ENCODE assay signal across 10 cellular contexts in genomic region chr1:45334308-45335245, GRCh38. TPM values are rescaled to one million over a fixed set of nuclear protein-coding genes. Genes with fewer than 3 reads are reported as not detected.
DNase-seq lines count a peak whose midpoint lies in the region; ATAC-seq and TF ChIP-seq lines count a peak whose summit lies in the region.
"Had no signal": no experiment of that assay in that cellular context is flagged by ENCODE, and none has a peak within 500 bp of the region (broad histone marks: within the 10 kb centered on the region; RNA-seq: fewer than 3 reads in every experiment).

No MANE protein-coding gene starts in this region.

- no peak overlapping the region for H4K8ac ChIP-seq in mesenchymal stem cell (ENCODE audit: low read length)

- H3K23ac ChIP-seq in mesenchymal stem cell (ENCODE audit: low read length in 2 of 2) = no peak overlapping the region

- H3K4ac ChIP-seq in mesenchymal stem cell (ENCODE audit: low read depth in 1 of 2, low read length in 2 of 2) = no peak overlapping the region

- CTCF ChIA-PET in CD4-positive, alpha-beta memory T cell (lab: Charles Lee; ENCODE audit: partially characterized antibody) = interaction anchor here (1.1 kb wide), 1 partner anchor 35 kb away, joined by 5 read pairs; no protein-coding TSS in a partner anchor

- POLR2A ChIA-PET in CD4-positive, alpha-beta memory T cell (lab: Charles Lee; ENCODE audit: partially characterized antibody) = interaction anchor here (1.0 kb wide), 1 partner anchor 29 kb away, joined by 3 read pairs; no protein-coding TSS in a partner anchor

- H2BK5ac ChIP-seq in mesenchymal stem cell (ENCODE audit: low read depth, low read length, poor library complexity, severe bottlenecking) = no peak overlapping the region

- no peak overlapping the region for H2BK12ac ChIP-seq in mesenchymal stem cell (ENCODE audit: low read length in 2 of 2)

- H2AFZ ChIP-seq in mesenchymal stem cell (ENCODE audit: low read depth, low read length) = no peak overlapping the region

- no peaks in the 10 kb centered on the region for H3K27me3 ChIP-seq in CD4-positive, alpha-beta memory T cell (ENCODE audit: insufficient read depth, low read length)
- no peaks in the 10 kb centered on the region for H3K27me3 ChIP-seq in brain microvascular endothelial cell (replicated peaks)
- no peaks in the 10 kb centered on the region for H3K27me3 ChIP-seq in mesenchymal stem cell (ENCODE audit: control insufficient read depth in 1 of 2, insufficient read depth in 1 of 2, low read length in 2 of 2)
- no peaks in the 10 kb centered on the region for H3K27me3 ChIP-seq in SJCRH30

- no peak for ATAC-seq in GM18907 (IDR thresholded peaks at IDR 0.05; ENCODE audit: unreplicated experiment)
- ATAC-seq: stimulated activated naive B cell treated with anti-CD40 and anti-IgM and Interleukin-4, amounts not matched to agents 10 μg/mL and 1 μg/mL and 100 μg/mL, for 72 hours had no signal

- H3K9ac ChIP-seq in mesenchymal stem cell (ENCODE audit: low read length) = no peak overlapping the region

- no peak overlapping the region for H2BK120ac ChIP-seq in mesenchymal stem cell (ENCODE audit: low read depth, low read length)

- H3K4me1 ChIP-seq in CD4-positive, alpha-beta memory T cell (ENCODE audit: insufficient read depth, low read length) = peaks cover 17% of the 10 kb centered on the region
- H3K4me1 ChIP-seq in mesenchymal stem cell (ENCODE audit: control insufficient read depth, insufficient read depth, low read depth, low read length) (peaks cover 3% of the 10 kb centered on the region), SJCRH30 (no peaks in the 10 kb centered on the region)

- H3K4me3 Mint-ChIP-seq in CD4-positive, alpha-beta memory T cell = peak overlapping the region in 1 of 8 donors; percentile 20
- H3K4me3 Mint-ChIP-seq: stimulated activated naive B cell treated with anti-CD40 and anti-IgM and Interleukin-4, amounts not matched to agents 10 μg/mL and 1 μg/mL and 100 μg/mL, for 72 hours had no signal

- no peak overlapping the region for H3K14ac ChIP-seq in mesenchymal stem cell (ENCODE audit: low read length in 2 of 2)

- in situ Hi-C loops in brain microvascular endothelial cell (cut with HindIII; ENCODE audit: low pct_ligation_motif_present, low sequenced_read_pairs) = no loop called here

- no peak overlapping the region for H2BK15ac ChIP-seq in mesenchymal stem cell (ENCODE audit: low read depth, poor library complexity, severe bottlenecking)

- peak overlapping the region in 4 of 7 donors; percentile 8 to 89 (median 46) for H3K27ac Mint-ChIP-seq in CD4-positive, alpha-beta memory T cell

- no peak overlapping the region for H2AK5ac ChIP-seq in mesenchymal stem cell (ENCODE audit: low read length, severe bottlenecking)

- H3K9me3 ChIP-seq in CD4-positive, alpha-beta memory T cell (ENCODE audit: control insufficient read depth in 1 of 2, low read length in 2 of 2) = no peaks in the 10 kb centered on the region
- H3K9me3 ChIP-seq in mesenchymal stem cell (ENCODE audit: control insufficient read depth, low read length) = no peaks in the 10 kb centered on the region
- H3K9me3 ChIP-seq in SJCRH30 (replicated peaks) = no peaks in the 10 kb centered on the region

- no peak overlapping the region for H3K4me3 ChIP-seq in CD4-positive, alpha-beta memory T cell (ENCODE audit: low read length in 2 of 2)
- H3K4me3 ChIP-seq in Jurkat, Clone E6-1 (ENCODE audit: low read length) = no peak overlapping the region
- H3K4me3 ChIP-seq in brain microvascular endothelial cell (ENCODE audit: low read depth, low read length) (no peak overlapping the region), mesenchymal stem cell (ENCODE audit: insufficient read depth in 1 of 2, low read depth in 1 of 2, low read length in 2 of 2) (no peak overlapping the region), SJCRH30 (no peak overlapping the region)

- H3K4me1 Mint-ChIP-seq in CD4-positive, alpha-beta memory T cell = peaks cover 22 to 47% (median 35%) of the 10 kb centered on the region in 4 donors

- peaks cover 0 to 2% (median 0%) of the 10 kb centered on the region in 8 donors for H3K9me3 Mint-ChIP-seq in CD4-positive, alpha-beta memory T cell
- H3K9me3 Mint-ChIP-seq: stimulated activated naive B cell treated with anti-CD40 and anti-IgM and Interleukin-4, amounts not matched to agents 10 μg/mL and 1 μg/mL and 100 μg/mL, for 72 hours had no signal

- no peak overlapping the region for H3K18ac ChIP-seq in mesenchymal stem cell (ENCODE audit: low read depth in 1 of 2, low read length in 2 of 2)

- H3K36me3 Mint-ChIP-seq in CD4-positive, alpha-beta memory T cell = peaks cover 7 to 41% of the 10 kb centered on the region in 2 donors

- peaks cover 16% of the 10 kb centered on the region for H3K36me3 ChIP-seq in CD4-positive, alpha-beta memory T cell (ENCODE audit: insufficient read depth, low read length)
- H3K36me3 ChIP-seq in brain microvascular endothelial cell (replicated peaks) (no peaks in the 10 kb centered on the region), mesenchymal stem cell (ENCODE audit: control insufficient read depth in 1 of 2, insufficient read depth in 2 of 2, low read depth in 1 of 2, low read length in 2 of 2) (peaks cover 42 to 49% of the 10 kb centered on the region in 2 experiments), SJCRH30 (peaks cover 5% of the 10 kb centered on the region; the same call in 1 of the 2 replicates)

- 87% methylated on average over 8 of the region's 9 CpGs for WGBS in mesenchymal stem cell

- H3K27me3 Mint-ChIP-seq in CD4-positive, alpha-beta memory T cell = no peaks in the 10 kb centered on the region
- H3K27me3 Mint-ChIP-seq: stimulated activated naive B cell treated with anti-CD40 and anti-IgM and Interleukin-4, amounts not matched to agents 10 μg/mL and 1 μg/mL and 100 μg/mL, for 72 hours had no signal

- DNase-seq in CD4-positive, alpha-beta memory T cell = no peak
- peak; percentile 35 for DNase-seq in Jurkat, Clone E6-1 (ENCODE audit: low read depth, low spot score)
- DNase-seq in brain microvascular endothelial cell = no peak
- no peak for DNase-seq in mesenchymal stem cell
- no peak for DNase-seq in activated CD4-positive, CD25-positive, alpha-beta regulatory T cell treated with anti-CD3 and anti-CD28 coated beads, Interleukin-2, amount 50 U/mL, for 72 hours
- no peak for DNase-seq in SJCRH30
- no peak for DNase-seq in NCI-H446 (lab: John Stamatoyannopoulos, UW)
- DNase-seq: NCI-H187 treated with DMSO at 0.1 percent for 48 hours; stimulated activated naive B cell treated with anti-CD40 and anti-IgM and Interleukin-4, amounts not matched to agents 10 μg/mL and 1 μg/mL and 100 μg/mL, for 72 hours had no signal

- peak; percentile 23 for TF ChIP-seq CTCF in brain microvascular endothelial cell (IDR thresholded peaks at IDR 0.05; ENCODE audit: low read depth, low read length, missing control alignments)

- H3K27ac ChIP-seq in CD4-positive, alpha-beta memory T cell (ENCODE audit: low read depth, low read length) = no peak overlapping the region
- no peak overlapping the region for H3K27ac ChIP-seq in brain microvascular endothelial cell
- H3K27ac ChIP-seq in mesenchymal stem cell (ENCODE audit: low read length, poor library complexity, severe bottlenecking) = no peak overlapping the region
- H3K27ac ChIP-seq in SJCRH30 = no peak overlapping the region

- H3K79me1 ChIP-seq in mesenchymal stem cell (replicated peaks; ENCODE audit: low read length, poor library complexity, severe bottlenecking) = peaks cover 14% of the 10 kb centered on the region

- intact Hi-C loops in CD4-positive, alpha-beta memory T cell (cut with micrococcal nuclease) = no loop called here

- H3K4me2 ChIP-seq in mesenchymal stem cell (ENCODE audit: low read length, poor library complexity, severe bottlenecking) = no peak overlapping the region

- H4K91ac ChIP-seq in mesenchymal stem cell (ENCODE audit: low read length) = peak overlapping the region; percentile 14

RNA-seq across cellular contexts. Expression of gene TOE1, which starts 5.4 kb away (rescaled TPM):
- 10 to 100 TPM; 18.2 to 18.9 TPM for total RNA-seq in CD4-positive, alpha-beta memory T cell
- 10 to 100 TPM in 1 of 2 donors, 1 to 10 TPM in 1; 6.1 to 13.5 TPM for polyA plus RNA-seq in CD4-positive, alpha-beta memory T cell
- 24.2 TPM for polyA plus RNA-seq in Jurkat, Clone E6-1 (2012; ENCODE audit: insufficient read depth, insufficient read length)
- 5.0 TPM for polyA plus RNA-seq in mesenchymal stem cell (2013, experiment 1 of 2)
- polyA plus RNA-seq in mesenchymal stem cell (2013, experiment 2 of 2) = 4.2 TPM
- 28.7 and 30.0 TPM in 2 replicates for total RNA-seq in SJCRH30 (2014; rRNA removed; shearing (Covaris generic))

RNA-seq across cellular contexts. Expression of gene MUTYH, which starts 5.7 kb away (rescaled TPM):
- 10 to 100 TPM; 70.0 to 72.1 TPM for total RNA-seq in CD4-positive, alpha-beta memory T cell
- 10 to 100 TPM; 24.0 to 26.1 TPM for polyA plus RNA-seq in CD4-positive, alpha-beta memory T cell
- 45.8 TPM for polyA plus RNA-seq in Jurkat, Clone E6-1 (2012; ENCODE audit: insufficient read depth, insufficient read length)
- 5.7 TPM for polyA plus RNA-seq in mesenchymal stem cell (2013, experiment 1 of 2)
- 4.7 TPM for polyA plus RNA-seq in mesenchymal stem cell (2013, experiment 2 of 2)
- total RNA-seq in SJCRH30 (2014; rRNA removed; shearing (Covaris generic)) = 12.0 and 17.1 TPM in 2 replicates

RNA-seq across cellular contexts. Expression of gene HPDL, which starts 7.9 kb away (rescaled TPM):
- total RNA-seq in CD4-positive, alpha-beta memory T cell = under 1 TPM; 0.19 to 0.32 TPM
- polyA plus RNA-seq in CD4-positive, alpha-beta memory T cell = under 1 TPM; 0.30 to 0.78 TPM
- polyA plus RNA-seq in Jurkat, Clone E6-1 (2012; ENCODE audit: insufficient read depth, insufficient read length) = not detected
- polyA plus RNA-seq in mesenchymal stem cell (2013, experiment 1 of 2) = 0.17 TPM
- polyA plus RNA-seq in mesenchymal stem cell (2013, experiment 2 of 2) = 0.21 TPM
- not detected in 2 replicates for total RNA-seq in SJCRH30 (2014; rRNA removed; shearing (Covaris generic))
